ENCODE assay signal across 9 cellular contexts in genomic region chr19:17861542-17862402, GRCh38. TPM values are rescaled to one million over a fixed set of nuclear protein-coding genes. Genes with fewer than 3 reads are reported as not detected.
DNase-seq lines count a peak whose midpoint lies in the region; ATAC-seq and TF ChIP-seq lines count a peak whose summit lies in the region.
"Had no signal": no experiment of that assay in that cellular context is flagged by ENCODE, and none has a peak within 500 bp of the region (broad histone marks: within the 10 kb centered on the region; RNA-seq: fewer than 3 reads in every experiment).

No MANE protein-coding gene starts in this region.

- no peaks in the 10 kb centered on the region for H3K27me3 Mint-ChIP-seq in activated CD4-positive, alpha-beta T cell treated with anti-CD3 and anti-CD28 coated beads, Interleukin-2, amount 10 ng/mL, durations not matched to agents 7 days and 5 days
- no peaks in the 10 kb centered on the region for H3K27me3 Mint-ChIP-seq in T-cell

- H3F3A ChIP-seq in smooth muscle cell (ENCODE audit: low read depth) = peaks cover 24% of the 10 kb centered on the region

- H3K4me2 ChIP-seq in fibroblast of lung (ENCODE audit: extremely low read depth, insufficient read depth, low read length) (peak overlapping the region; percentile 92), smooth muscle cell (peak overlapping the region; percentile 99)

- WGBS in smooth muscle cell (ENCODE audit: low lambda C conversion rate) = 96% methylated on average over 23 of the region's 23 CpGs

- H4K20me1 ChIP-seq in fibroblast of lung (ENCODE audit: control insufficient read depth, extremely low read depth, insufficient read depth, low read length) (no peaks in the 10 kb centered on the region), smooth muscle cell (ENCODE audit: low read depth) (peaks cover 56% of the 10 kb centered on the region)

- no peaks in the 10 kb centered on the region for H3K27me3 ChIP-seq in fibroblast of lung (ENCODE audit: control insufficient read depth, insufficient read depth, low read length)
- no peaks in the 10 kb centered on the region for H3K27me3 ChIP-seq in smooth muscle cell (ENCODE audit: low read depth)
- H3K27me3 ChIP-seq in ascending aorta = no peaks in the 10 kb centered on the region

- DNase-seq in activated CD4-positive, alpha-beta T cell treated with anti-CD3 and anti-CD28 coated beads, Interleukin-2, amount 10 ng/mL, durations not matched to agents 7 days and 5 days = no peak
- no peak for DNase-seq in activated CD4-positive, alpha-beta T cell treated with anti-CD3 and anti-CD28 coated beads, Interleukin-2, amount 50 U/mL, for 1 hour
- DNase-seq in T-cell (no peak), fibroblast of lung (ENCODE audit: low read depth in 2 of 2) (no peak), smooth muscle cell (lab: John Stamatoyannopoulos, UW; ENCODE audit: unreplicated experiment) (no peak), ascending aorta (ENCODE audit: low spot score in 2 of 2) (no peak), GOT3 (lab: John Stamatoyannopoulos, UW) (no peak), NCI-H1417 (lab: John Stamatoyannopoulos, UW) (no peak)
- DNase-seq: NK-92 treated with Interleukin-12 subunit alpha and Interleukin-12 subunit beta, amount 100 ng/mL, for 24 hours had no signal

- H3K36me3 ChIP-seq in fibroblast of lung (ENCODE audit: control insufficient read depth, insufficient read depth, low read length) (peaks cover 26% of the 10 kb centered on the region), smooth muscle cell (ENCODE audit: low read depth) (no peaks in the 10 kb centered on the region), ascending aorta (peaks cover 38 to 49% of the 10 kb centered on the region in 2 donors)

- H3K36me3 Mint-ChIP-seq in activated CD4-positive, alpha-beta T cell treated with anti-CD3 and anti-CD28 coated beads, Interleukin-2, amount 10 ng/mL, durations not matched to agents 7 days and 5 days (ENCODE audit: low read depth) = peaks cover 46% of the 10 kb centered on the region
- peaks cover 25% of the 10 kb centered on the region for H3K36me3 Mint-ChIP-seq in T-cell

- no peak for ATAC-seq in T-cell (replicated peaks in 1 of 4)

- TF ChIP-seq CTCF in fibroblast of lung (conservative IDR thresholded peaks at IDR 0.05 in 1 of 2, IDR thresholded peaks at IDR 0.05 in 1 of 2; ENCODE audit: low read depth in 1 of 2, low read length in 2 of 2) = no peak
- no peak for TF ChIP-seq CTCF in smooth muscle cell (IDR thresholded peaks at IDR 0.05; ENCODE audit: borderline replicate concordance, insufficient read depth, poor library complexity, severe bottlenecking)
- no peak for TF ChIP-seq CTCF in ascending aorta (IDR thresholded peaks at IDR 0.05)

- peak overlapping the region; percentile 92 to 100 (median 100) for H3K4me3 ChIP-seq in fibroblast of lung (replicated peaks in 1 of 4; ENCODE audit: control extremely low read depth in 1 of 4, insufficient read depth in 1 of 4, low read depth in 3 of 4, low read length in 4 of 4)
- H3K4me3 ChIP-seq in smooth muscle cell = peak overlapping the region; percentile 99
- H3K4me3 ChIP-seq in ascending aorta = peak overlapping the region in 1 of 2 donors; percentile 94

- H3K4me3 Mint-ChIP-seq in activated CD4-positive, alpha-beta T cell treated with anti-CD3 and anti-CD28 coated beads, Interleukin-2, amount 10 ng/mL, durations not matched to agents 7 days and 5 days = peak overlapping the region; percentile 90
- H3K4me3 Mint-ChIP-seq in T-cell = peak overlapping the region; percentile 88 to 100 (median 90)

- H3K4me1 ChIP-seq in fibroblast of lung (ENCODE audit: control insufficient read depth, extremely low read depth, insufficient read depth, low read length) = no peaks in the 10 kb centered on the region
- H3K4me1 ChIP-seq in smooth muscle cell (ENCODE audit: low read depth) = peaks cover 11% of the 10 kb centered on the region
- H3K4me1 ChIP-seq in ascending aorta = peaks cover 10 to 17% of the 10 kb centered on the region in 2 donors

- no peak overlapping the region for H2AFZ ChIP-seq in fibroblast of lung (ENCODE audit: low read length)
- no peak overlapping the region for H2AFZ ChIP-seq in smooth muscle cell (ENCODE audit: low read depth)

- intact Hi-C loops in ascending aorta (cut with DNase I) = loop anchor here (10.0 kb wide), 1 partner anchor 193 kb away; no protein-coding TSS in a partner anchor

- H3K27ac ChIP-seq in fibroblast of lung (ENCODE audit: insufficient read depth, low read length) (no peak overlapping the region), smooth muscle cell (ENCODE audit: low read depth) (no peak overlapping the region), ascending aorta (no peak overlapping the region)

- CTCF ChIA-PET in activated CD4-positive, alpha-beta T cell treated with anti-CD3 and anti-CD28 coated beads, Interleukin-2, amount 10 ng/mL, durations not matched to agents 7 days and 5 days (lab: Charles Lee) = interaction anchor here (20.4 kb wide), 1 partner anchor 72 kb away, joined by 326 read pairs; the partner anchor contains the start of gene CCDC124
- CTCF ChIA-PET in T-cell (lab: Charles Lee) = interaction anchor here in 1 of 2 donors (0.6 kb wide), 1 partner anchor 75 kb away, joined by 7 read pairs; no protein-coding TSS in a partner anchor

- H3K9ac ChIP-seq in fibroblast of lung (ENCODE audit: insufficient read depth, low read length) (no peak overlapping the region), smooth muscle cell (ENCODE audit: low read depth) (peak overlapping the region; percentile 92)

- H3K27ac Mint-ChIP-seq in activated CD4-positive, alpha-beta T cell treated with anti-CD3 and anti-CD28 coated beads, Interleukin-2, amount 10 ng/mL, durations not matched to agents 7 days and 5 days = peak overlapping the region; percentile 94
- H3K27ac Mint-ChIP-seq in T-cell = peak overlapping the region; percentile 91 to 98

- H3K79me2 ChIP-seq in fibroblast of lung (ENCODE audit: control insufficient read depth, insufficient read depth, low read length) = peaks cover 29% of the 10 kb centered on the region
- peaks cover 29% of the 10 kb centered on the region for H3K79me2 ChIP-seq in smooth muscle cell (ENCODE audit: low read depth)

- no peaks in the 10 kb centered on the region for H3K9me3 Mint-ChIP-seq in activated CD4-positive, alpha-beta T cell treated with anti-CD3 and anti-CD28 coated beads, Interleukin-2, amount 10 ng/mL, durations not matched to agents 7 days and 5 days
- H3K9me3 Mint-ChIP-seq in T-cell = no peaks in the 10 kb centered on the region

- POLR2A ChIA-PET in activated CD4-positive, alpha-beta T cell treated with anti-CD3 and anti-CD28 coated beads, Interleukin-2, amount 10 ng/mL, durations not matched to agents 7 days and 5 days (lab: Charles Lee) = no interaction called here
- POLR2A ChIA-PET in T-cell (lab: Charles Lee) = interaction anchor here in 1 of 2 donors (0.6 kb wide), 1 partner anchor 13 kb away, joined by 6 read pairs; no protein-coding TSS in a partner anchor

- H3K4me1 Mint-ChIP-seq in activated CD4-positive, alpha-beta T cell treated with anti-CD3 and anti-CD28 coated beads, Interleukin-2, amount 10 ng/mL, durations not matched to agents 7 days and 5 days = peaks cover 18% of the 10 kb centered on the region
- H3K4me1 Mint-ChIP-seq in T-cell = peaks cover 21 to 37% (median 26%) of the 10 kb centered on the region in 3 donors

- no peaks in the 10 kb centered on the region for H3K9me3 ChIP-seq in fibroblast of lung (ENCODE audit: control insufficient read depth, insufficient read depth, low read depth, low read length)
- no peaks in the 10 kb centered on the region for H3K9me3 ChIP-seq in smooth muscle cell (replicated peaks; ENCODE audit: low read depth)
- H3K9me3 ChIP-seq in ascending aorta = no peaks in the 10 kb centered on the region

RNA-seq across cellular contexts. Expression of gene RPL18A, which starts 2.1 kb away (rescaled TPM):
- 1,000 to 10,000 TPM; 2,216 to 2,434 TPM for total RNA-seq in activated CD4-positive, alpha-beta T cell treated with anti-CD3 and anti-CD28 coated beads, Interleukin-2, amount 10 ng/mL, durations not matched to agents 7 days and 5 days
- total RNA-seq in T-cell (1,000 to 10,000 TPM; 3,000 to 4,207 (median 4,048) TPM), fibroblast of lung (1,148 and 1,427 TPM in 2 replicates), smooth muscle cell (795 and 867 TPM in 2 replicates), ascending aorta (2,481 TPM)
- polyA plus RNA-seq in fibroblast of lung (891 and 971 TPM in 2 replicates), smooth muscle cell (1,267 and 1,311 TPM in 2 replicates)
- polyA plus RNA-seq in fibroblast of lung (2012) = 1,793 and 1,913 TPM in 2 replicates
- 262 and 330 TPM in 2 replicates for polyA minus RNA-seq in fibroblast of lung (ENCODE audit: low replicate concordance)

RNA-seq across cellular contexts. Expression of gene SLC5A5, which starts 10.0 kb away (rescaled TPM):
- total RNA-seq in activated CD4-positive, alpha-beta T cell treated with anti-CD3 and anti-CD28 coated beads, Interleukin-2, amount 10 ng/mL, durations not matched to agents 7 days and 5 days = 1 to 10 TPM; 1.7 to 2.2 TPM
- total RNA-seq in T-cell (1 to 10 TPM; 2.1 to 5.7 (median 3.5) TPM), fibroblast of lung (not detected in 2 replicates), smooth muscle cell (not detected in 2 replicates), ascending aorta (not detected)
- polyA plus RNA-seq in fibroblast of lung (not detected in 2 replicates), smooth muscle cell (not detected in 2 replicates)
- polyA plus RNA-seq in fibroblast of lung (2012) = 0.03 TPM in 1 of 2 replicates, not detected in the other
- polyA minus RNA-seq in fibroblast of lung (ENCODE audit: low replicate concordance) = not detected in 2 replicates

RNA-seq across cellular contexts. Expression of gene JAK3, which starts 14.0 kb away (rescaled TPM):
- total RNA-seq in activated CD4-positive, alpha-beta T cell treated with anti-CD3 and anti-CD28 coated beads, Interleukin-2, amount 10 ng/mL, durations not matched to agents 7 days and 5 days = 100 to 1,000 TPM; 172 to 176 TPM
- 100 to 1,000 TPM; 120 to 224 (median 127) TPM for total RNA-seq in T-cell
- 1.2 and 1.3 TPM in 2 replicates for total RNA-seq in fibroblast of lung
- 0.26 and 1.1 TPM in 2 replicates for polyA plus RNA-seq in fibroblast of lung
- polyA plus RNA-seq in fibroblast of lung (2012) = 0.46 and 1.2 TPM in 2 replicates
- 2.9 and 6.4 TPM in 2 replicates for polyA minus RNA-seq in fibroblast of lung (ENCODE audit: low replicate concordance)
- total RNA-seq in smooth muscle cell = 8.8 and 10.8 TPM in 2 replicates
- 9.7 and 10.7 TPM in 2 replicates for polyA plus RNA-seq in smooth muscle cell
- total RNA-seq in ascending aorta = 28.1 TPM

RNA-seq across cellular contexts. Expression of gene INSL3, which starts 40.5 kb away (rescaled TPM):
- 1 to 10 TPM; 6.8 to 7.4 TPM for total RNA-seq in activated CD4-positive, alpha-beta T cell treated with anti-CD3 and anti-CD28 coated beads, Interleukin-2, amount 10 ng/mL, durations not matched to agents 7 days and 5 days
- total RNA-seq in T-cell (1 to 10 TPM; 4.3 to 8.9 (median 5.4) TPM), fibroblast of lung (not detected in 2 replicates), smooth muscle cell (1.1 TPM in 1 of 2 replicates, not detected in the other), ascending aorta (not detected)
- polyA plus RNA-seq in fibroblast of lung (not detected in 2 replicates), smooth muscle cell (0.80 and 1.8 TPM in 2 replicates)
- 0.19 TPM in 1 of 2 replicates, not detected in the other for polyA plus RNA-seq in fibroblast of lung (2012)
- not detected in 2 replicates for polyA minus RNA-seq in fibroblast of lung (ENCODE audit: low replicate concordance)
